In genomic region chr4:107689912-107690587, GRCh38 we compare ENCODE assay signal across 11 cellular contexts. TPM values are rescaled to one million over a fixed set of nuclear protein-coding genes. Genes with fewer than 3 reads are reported as not detected.
A peak's percentile ranks its signal among the peaks of the same experiment; 100 is the strongest.
DNase-seq lines count a peak whose midpoint lies in the region; ATAC-seq and TF ChIP-seq lines count a peak whose summit lies in the region.
"Had no signal": no experiment of that assay in that cellular context is flagged by ENCODE, and none has a peak within 500 bp of the region (broad histone marks: within the 10 kb centered on the region; RNA-seq: fewer than 3 reads in every experiment).

No MANE protein-coding gene starts in this region.

- no peaks in the 10 kb centered on the region for H3K27me3 ChIP-seq in lung (ENCODE audit: control insufficient read depth, insufficient read depth)
- H3K27me3 ChIP-seq: dorsolateral prefrontal cortex had no signal

- DNase-seq in GM03348 (ENCODE audit: low spot score) (peak; percentile 78), amniotic stem cell (lab: John Stamatoyannopoulos, UW) (peak; percentile 60), lung (ENCODE audit: low spot score) (no peak), NOMO-1 treated with DMSO at 0.1 percent for 48 hours (lab: John Stamatoyannopoulos, UW; ENCODE audit: unreplicated experiment) (no peak), NAMALWA (ENCODE audit: low spot score) (no peak)
- no peak for DNase-seq in activated CD4-positive, alpha-beta memory T cell treated with anti-CD3 and anti-CD28 coated beads, Interleukin-2, amount 10 ng/mL, durations not matched to agents 7 days and 5 days
- DNase-seq: dorsolateral prefrontal cortex had no signal

- H3K4me3 Mint-ChIP-seq in activated CD4-positive, alpha-beta memory T cell treated with anti-CD3 and anti-CD28 coated beads, Interleukin-2, amount 10 ng/mL, durations not matched to agents 7 days and 5 days: no peak overlapping the region

- POLR2A ChIA-PET in activated CD4-positive, alpha-beta memory T cell treated with anti-CD3 and anti-CD28 coated beads, Interleukin-2, amount 10 ng/mL, durations not matched to agents 7 days and 5 days (lab: Charles Lee): no interaction called here

- H3K27ac Mint-ChIP-seq in activated CD4-positive, alpha-beta memory T cell treated with anti-CD3 and anti-CD28 coated beads, Interleukin-2, amount 10 ng/mL, durations not matched to agents 7 days and 5 days: no peak overlapping the region

- no peak overlapping the region for H3K4me3 ChIP-seq in lung
- H3K4me3 ChIP-seq: dorsolateral prefrontal cortex, skin epidermis had no signal

- ATAC-seq in HG02884 (IDR thresholded peaks at IDR 0.05; ENCODE audit: unreplicated experiment): peak; percentile 85
- peak; percentile 39 for ATAC-seq in lung (ENCODE audit: insufficient read depth, low FRiP score)
- ATAC-seq in HG03025 (IDR thresholded peaks at IDR 0.05; ENCODE audit: low FRiP score, unreplicated experiment): no peak

- H3K27me3 Mint-ChIP-seq in activated CD4-positive, alpha-beta memory T cell treated with anti-CD3 and anti-CD28 coated beads, Interleukin-2, amount 10 ng/mL, durations not matched to agents 7 days and 5 days: no peaks in the 10 kb centered on the region

- peaks cover 2 to 4% of the 10 kb centered on the region in 2 donors for H3K36me3 ChIP-seq in lung (ENCODE audit: control insufficient read depth in 2 of 2, insufficient read depth in 2 of 2, low read length in 2 of 2)

- TF ChIP-seq CTCF in lung (IDR thresholded peaks at IDR 0.05; ENCODE audit: control extremely low read depth, extremely low read depth): no peak

- H3K4me1 ChIP-seq in lung (ENCODE audit: control insufficient read depth in 2 of 2, insufficient read depth in 2 of 2, low read length in 2 of 2): peaks cover 0 to 4% of the 10 kb centered on the region in 2 donors

- H3K36me3 Mint-ChIP-seq in activated CD4-positive, alpha-beta memory T cell treated with anti-CD3 and anti-CD28 coated beads, Interleukin-2, amount 10 ng/mL, durations not matched to agents 7 days and 5 days (ENCODE audit: low read depth): peaks cover 30% of the 10 kb centered on the region

- peaks cover 19% of the 10 kb centered on the region for H3K4me1 Mint-ChIP-seq in activated CD4-positive, alpha-beta memory T cell treated with anti-CD3 and anti-CD28 coated beads, Interleukin-2, amount 10 ng/mL, durations not matched to agents 7 days and 5 days

- no peaks in the 10 kb centered on the region for H3K9me3 ChIP-seq in lung (ENCODE audit: control insufficient read depth in 2 of 2, insufficient read depth in 1 of 2, low read length in 1 of 2)

- no peaks in the 10 kb centered on the region for H3K9me3 Mint-ChIP-seq in activated CD4-positive, alpha-beta memory T cell treated with anti-CD3 and anti-CD28 coated beads, Interleukin-2, amount 10 ng/mL, durations not matched to agents 7 days and 5 days

- WGBS in lung, 2 donors: 83 to 92% methylated on average over 2 of the region's 2 CpGs

- H3K27ac ChIP-seq in lung (ENCODE audit: low read depth in 1 of 2, low read length in 1 of 2): no peak overlapping the region
- H3K27ac ChIP-seq: KMS-11 had no signal

- CTCF ChIA-PET in activated CD4-positive, alpha-beta memory T cell treated with anti-CD3 and anti-CD28 coated beads, Interleukin-2, amount 10 ng/mL, durations not matched to agents 7 days and 5 days (lab: Charles Lee): no interaction called here

RNA-seq across cellular contexts. Expression of gene PAPSS1, which starts 30.0 kb away (rescaled TPM):
- 10 to 100 TPM; 50.7 to 71.7 TPM for total RNA-seq in lung
- 10 to 100 TPM; 39.5 to 59.9 TPM for polyA plus RNA-seq in lung
- total RNA-seq in activated CD4-positive, alpha-beta memory T cell treated with anti-CD3 and anti-CD28 coated beads, Interleukin-2, amount 10 ng/mL, durations not matched to agents 7 days and 5 days: 10 to 100 TPM; 28.1 to 28.6 TPM

Comparison
In these comparisons a context has a peak if more than half of its experiments do, and no peak if none do; other contexts are left out.
1. DNase-seq: peak in GM03348 (single experiment) and amniotic stem cell (single experiment); none in lung (single experiment), activated CD4-positive, alpha-beta memory T cell treated with anti-CD3 and anti-CD28 coated beads, Interleukin-2, amount 10 ng/mL, durations not matched to agents 7 days and 5 days (single experiment), NOMO-1 treated with DMSO at 0.1 percent for 48 hours (single experiment) and NAMALWA (single experiment).